ENCODE assay signal across 31 cellular contexts in genomic region chr3:44803298-44803697, GRCh38. TPM values are rescaled to one million over a fixed set of nuclear protein-coding genes. Genes with fewer than 3 reads are reported as not detected.
DNase-seq lines count a peak whose midpoint lies in the region; ATAC-seq lines count a peak whose summit lies in the region.
"Had no signal": no experiment of that assay in that cellular context is flagged by ENCODE, and none has a peak within 500 bp of the region (broad histone marks: within the 10 kb centered on the region; RNA-seq: fewer than 3 reads in every experiment).

No MANE protein-coding gene starts in this region.

- no peak overlapping the region for H3K4me3 Mint-ChIP-seq in activated T-helper 1 cell treated with anti-CD3 and anti-CD28 coated beads, Interleukin-12 subunit alpha, Interleukin-12 subunit beta, Interleukin-2, Interleukin-4 antibody, amounts not matched to agents 30 ng/mL and 10 ng/mL and 1 ng/mL, durations not matched to agents 14 hours and 24 hours and 36 hours
- H3K4me3 Mint-ChIP-seq in stimulated activated effector memory CD8-positive, alpha-beta T cell treated with anti-CD3 and anti-CD28 coated beads, Interleukin-12 subunit alpha, Interleukin-12 subunit beta, amount 100 ng/mL, for 72 hours: no peak overlapping the region
- H3K4me3 Mint-ChIP-seq: activated CD8-positive, alpha-beta T cell treated with anti-CD3 and anti-CD28 coated beads for 36 hours; activated naive CD4-positive, alpha-beta T cell treated with anti-CD3 and anti-CD28 coated beads, Interleukin-2, amount 50 U/mL, for 24 hours; activated T-helper 17 cell treated with anti-CD3 and anti-CD28 coated beads, Interleukin-2, amount 50 U/mL, for 72 hours; memory B cell had no signal

- no peaks in the 10 kb centered on the region for H3K9me3 Mint-ChIP-seq in activated T-helper 1 cell treated with anti-CD3 and anti-CD28 coated beads, Interleukin-12 subunit alpha, Interleukin-12 subunit beta, Interleukin-2, Interleukin-4 antibody, amounts not matched to agents 30 ng/mL and 10 ng/mL and 1 ng/mL, durations not matched to agents 14 hours and 24 hours and 36 hours
- no peaks in the 10 kb centered on the region for H3K9me3 Mint-ChIP-seq in stimulated activated effector memory CD8-positive, alpha-beta T cell treated with anti-CD3 and anti-CD28 coated beads, Interleukin-12 subunit alpha, Interleukin-12 subunit beta, amount 100 ng/mL, for 72 hours
- H3K9me3 Mint-ChIP-seq: activated CD8-positive, alpha-beta T cell treated with anti-CD3 and anti-CD28 coated beads for 36 hours; activated naive CD4-positive, alpha-beta T cell treated with anti-CD3 and anti-CD28 coated beads, Interleukin-2, amount 50 U/mL, for 24 hours; activated T-helper 17 cell treated with anti-CD3 and anti-CD28 coated beads, Interleukin-2, amount 50 U/mL, for 72 hours; memory B cell had no signal

- no peak for DNase-seq in activated T-helper 1 cell treated with anti-CD3 and anti-CD28 coated beads, Interleukin-12 subunit alpha, Interleukin-12 subunit beta, Interleukin-2, Interleukin-4 antibody, amounts not matched to agents 30 ng/mL and 10 ng/mL and 1 ng/mL, durations not matched to agents 14 hours and 24 hours and 36 hours (ENCODE audit: low spot score)
- DNase-seq in stimulated activated effector memory CD8-positive, alpha-beta T cell treated with anti-CD3 and anti-CD28 coated beads, Interleukin-12 subunit alpha, Interleukin-12 subunit beta, amount 100 ng/mL, for 72 hours (ENCODE audit: low spot score in 2 of 2): no peak
- DNase-seq in cortex of kidney (lab: John Stamatoyannopoulos, UW): no peak
- DNase-seq: activated CD8-positive, alpha-beta memory T cell treated with anti-CD3 and anti-CD28 coated beads, Interleukin-2, amount 50 U/mL, for 48 hours; activated CD8-positive, alpha-beta T cell treated with anti-CD3 and anti-CD28 coated beads for 36 hours; amniotic stem cell; brain microvascular endothelial cell; dorsolateral prefrontal cortex; esophagus squamous epithelium; foreskin keratinocyte; GDM1; head of caudate nucleus; islet precursor cell; left lung; NCI-H1092; NCI-H1694 treated with DMSO at 0.1 percent for 48 hours; NCI-H2171; NCI-H510A; ovary; retina; stimulated activated naive CD4-positive, alpha-beta T cell; upper lobe of right lung had no signal

- no peaks in the 10 kb centered on the region for H3K27me3 Mint-ChIP-seq in activated T-helper 1 cell treated with anti-CD3 and anti-CD28 coated beads, Interleukin-12 subunit alpha, Interleukin-12 subunit beta, Interleukin-2, Interleukin-4 antibody, amounts not matched to agents 30 ng/mL and 10 ng/mL and 1 ng/mL, durations not matched to agents 14 hours and 24 hours and 36 hours (ENCODE audit: insufficient read depth)
- H3K27me3 Mint-ChIP-seq: activated CD8-positive, alpha-beta T cell treated with anti-CD3 and anti-CD28 coated beads for 36 hours; activated naive CD4-positive, alpha-beta T cell treated with anti-CD3 and anti-CD28 coated beads, Interleukin-2, amount 50 U/mL, for 24 hours; activated T-helper 17 cell treated with anti-CD3 and anti-CD28 coated beads, Interleukin-2, amount 50 U/mL, for 72 hours; memory B cell had no signal

- H3K4me1 Mint-ChIP-seq in activated T-helper 1 cell treated with anti-CD3 and anti-CD28 coated beads, Interleukin-12 subunit alpha, Interleukin-12 subunit beta, Interleukin-2, Interleukin-4 antibody, amounts not matched to agents 30 ng/mL and 10 ng/mL and 1 ng/mL, durations not matched to agents 14 hours and 24 hours and 36 hours (ENCODE audit: low read depth): no peaks in the 10 kb centered on the region
- H3K4me1 Mint-ChIP-seq in stimulated activated effector memory CD8-positive, alpha-beta T cell treated with anti-CD3 and anti-CD28 coated beads, Interleukin-12 subunit alpha, Interleukin-12 subunit beta, amount 100 ng/mL, for 72 hours: no peaks in the 10 kb centered on the region
- H3K4me1 Mint-ChIP-seq: activated naive CD4-positive, alpha-beta T cell treated with anti-CD3 and anti-CD28 coated beads, Interleukin-2, amount 50 U/mL, for 24 hours; activated T-helper 17 cell treated with anti-CD3 and anti-CD28 coated beads, Interleukin-2, amount 50 U/mL, for 72 hours; memory B cell had no signal

- ATAC-seq in GM18861 (IDR thresholded peaks at IDR 0.05; ENCODE audit: unreplicated experiment) (peak; percentile 93), GM19452 (IDR thresholded peaks at IDR 0.05; ENCODE audit: unreplicated experiment) (peak; percentile 84), HG02938 (IDR thresholded peaks at IDR 0.05; ENCODE audit: unreplicated experiment) (peak; percentile 88), HG03196 (IDR thresholded peaks at IDR 0.05; ENCODE audit: unreplicated experiment) (peak; percentile 65), GM19351 (IDR thresholded peaks at IDR 0.05; ENCODE audit: unreplicated experiment) (no peak)
- ATAC-seq in stimulated activated effector memory CD8-positive, alpha-beta T cell treated with anti-CD3 and anti-CD28 coated beads, Interleukin-12 subunit alpha, Interleukin-12 subunit beta, amount 100 ng/mL, for 72 hours: no peak
- ATAC-seq: activated CD8-positive, alpha-beta T cell treated with anti-CD3 and anti-CD28 coated beads for 36 hours; activated T-helper 17 cell treated with anti-CD3 and anti-CD28 coated beads, Interleukin-2, amount 50 U/mL, for 72 hours; foreskin keratinocyte; HCT116; left lung; upper lobe of right lung had no signal

- H3K36me3 Mint-ChIP-seq in activated T-helper 1 cell treated with anti-CD3 and anti-CD28 coated beads, Interleukin-12 subunit alpha, Interleukin-12 subunit beta, Interleukin-2, Interleukin-4 antibody, amounts not matched to agents 30 ng/mL and 10 ng/mL and 1 ng/mL, durations not matched to agents 14 hours and 24 hours and 36 hours (ENCODE audit: low read depth): peaks cover 24% of the 10 kb centered on the region
- H3K36me3 Mint-ChIP-seq in stimulated activated effector memory CD8-positive, alpha-beta T cell treated with anti-CD3 and anti-CD28 coated beads, Interleukin-12 subunit alpha, Interleukin-12 subunit beta, amount 100 ng/mL, for 72 hours: peaks cover 16% of the 10 kb centered on the region
- H3K36me3 Mint-ChIP-seq: activated naive CD4-positive, alpha-beta T cell treated with anti-CD3 and anti-CD28 coated beads, Interleukin-2, amount 50 U/mL, for 24 hours; memory B cell had no signal

- intact Hi-C loops in activated T-helper 1 cell treated with anti-CD3 and anti-CD28 coated beads, Interleukin-12 subunit alpha, Interleukin-12 subunit beta, Interleukin-2, Interleukin-4 antibody, amounts not matched to agents 30 ng/mL and 10 ng/mL and 1 ng/mL, durations not matched to agents 14 hours and 24 hours and 36 hours (cut with micrococcal nuclease): no loop called here

- no peak overlapping the region for H3K27ac Mint-ChIP-seq in activated T-helper 1 cell treated with anti-CD3 and anti-CD28 coated beads, Interleukin-12 subunit alpha, Interleukin-12 subunit beta, Interleukin-2, Interleukin-4 antibody, amounts not matched to agents 30 ng/mL and 10 ng/mL and 1 ng/mL, durations not matched to agents 14 hours and 24 hours and 36 hours
- no peak overlapping the region for H3K27ac Mint-ChIP-seq in stimulated activated effector memory CD8-positive, alpha-beta T cell treated with anti-CD3 and anti-CD28 coated beads, Interleukin-12 subunit alpha, Interleukin-12 subunit beta, amount 100 ng/mL, for 72 hours
- H3K27ac Mint-ChIP-seq: activated CD8-positive, alpha-beta T cell treated with anti-CD3 and anti-CD28 coated beads for 36 hours; activated T-helper 17 cell treated with anti-CD3 and anti-CD28 coated beads, Interleukin-2, amount 50 U/mL, for 72 hours; memory B cell had no signal

RNA-seq across cellular contexts. Expression of gene KIF15, which starts 41.7 kb away (rescaled TPM):
- total RNA-seq in activated T-helper 1 cell treated with anti-CD3 and anti-CD28 coated beads, Interleukin-12 subunit alpha, Interleukin-12 subunit beta, Interleukin-2, Interleukin-4 antibody, amounts not matched to agents 30 ng/mL and 10 ng/mL and 1 ng/mL, durations not matched to agents 14 hours and 24 hours and 36 hours: 23.2 and 25.5 TPM in 2 replicates

RNA-seq across cellular contexts. Expression of gene KIAA1143, which starts 41.9 kb away (rescaled TPM):
- 39.2 and 40.4 TPM in 2 replicates for total RNA-seq in activated T-helper 1 cell treated with anti-CD3 and anti-CD28 coated beads, Interleukin-12 subunit alpha, Interleukin-12 subunit beta, Interleukin-2, Interleukin-4 antibody, amounts not matched to agents 30 ng/mL and 10 ng/mL and 1 ng/mL, durations not matched to agents 14 hours and 24 hours and 36 hours

RNA-seq across cellular contexts. Expression of gene TMEM42, which starts 58.4 kb away (rescaled TPM):
- 8.6 and 10.0 TPM in 2 replicates for total RNA-seq in activated T-helper 1 cell treated with anti-CD3 and anti-CD28 coated beads, Interleukin-12 subunit alpha, Interleukin-12 subunit beta, Interleukin-2, Interleukin-4 antibody, amounts not matched to agents 30 ng/mL and 10 ng/mL and 1 ng/mL, durations not matched to agents 14 hours and 24 hours and 36 hours

Comparison
In these comparisons a context has a peak if more than half of its experiments do, and no peak if none do; other contexts are left out.
1. ATAC-seq: peak in GM18861 (single experiment), GM19452 (single experiment), HG02938 (single experiment) and HG03196 (single experiment); none in GM19351 (single experiment) and stimulated activated effector memory CD8-positive, alpha-beta T cell treated with anti-CD3 and anti-CD28 coated beads, Interleukin-12 subunit alpha, Interleukin-12 subunit beta, amount 100 ng/mL, for 72 hours (single experiment).